ENCODE assay signal across 25 cellular contexts in the genomic region with DNA sequence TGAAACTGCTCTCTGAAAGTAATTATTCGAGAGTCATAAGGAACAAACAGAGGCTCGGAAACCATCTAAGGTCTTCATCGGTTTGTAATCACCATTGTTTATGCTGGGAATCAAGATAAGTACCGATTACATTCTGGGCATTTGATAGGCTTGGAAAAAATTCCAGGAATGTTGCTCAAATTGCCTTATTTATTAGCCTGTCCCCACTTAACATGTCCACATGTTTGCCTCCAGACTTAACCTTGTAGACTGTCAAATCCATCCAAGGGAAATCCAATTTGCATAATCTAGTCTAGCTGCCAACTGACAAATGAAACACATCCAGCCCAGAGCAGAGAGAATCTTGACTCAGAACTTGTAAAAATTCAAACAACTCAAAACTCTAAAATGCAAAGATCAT. TPM values are rescaled to one million over a fixed set of nuclear protein-coding genes. Genes with fewer than 3 reads are reported as not detected.
"Had no signal": no experiment of that assay in that cellular context is flagged by ENCODE, and none has a peak within 500 bp of the region (broad histone marks: within the 10 kb centered on the region; RNA-seq: fewer than 3 reads in every experiment).

No MANE protein-coding gene starts in this region.

- H3K9me3 ChIP-seq: testis, vagina had no signal

- H3K4me3 ChIP-seq: coronary artery, hepatocyte, neural progenitor cell, testis, vagina had no signal

- H3K36me3 Mint-ChIP-seq: activated naive CD8-positive, alpha-beta T cell treated with anti-CD3 and anti-CD28 coated beads for 36 hours; immature natural killer cell; naive thymus-derived CD4-positive, alpha-beta T cell; stimulated activated naive B cell treated with anti-CD40 and anti-IgM and Interleukin-4, amounts not matched to agents 10 μg/mL and 1 μg/mL and 100 μg/mL, for 72 hours had no signal

- H3K4me1 Mint-ChIP-seq: activated B cell treated with CpG ODN at 0.5 μM for 24 hours; activated CD4-positive, alpha-beta T cell treated with anti-CD3 and anti-CD28 coated beads for 36 hours; activated naive CD8-positive, alpha-beta T cell treated with anti-CD3 and anti-CD28 coated beads for 36 hours; endodermal cell; immature natural killer cell; naive thymus-derived CD4-positive, alpha-beta T cell; neural progenitor cell; T-helper 17 cell had no signal

- DNase-seq: activated B cell treated with CpG ODN at 0.5 μM for 24 hours; activated CD4-positive, alpha-beta T cell treated with anti-CD3 and anti-CD28 coated beads for 36 hours; activated CD4-positive, alpha-beta T cell treated with anti-CD3 and anti-CD28 coated beads, Interleukin-2, amount 50 U/mL, for 4 hours; activated CD8-positive, alpha-beta memory T cell treated with anti-CD3 and anti-CD28 coated beads for 24 hours; activated naive CD4-positive, alpha-beta T cell treated with Interleukin-2 at 50 U/mL for 16 hours; activated naive CD8-positive, alpha-beta T cell treated with anti-CD3 and anti-CD28 coated beads for 36 hours; activated T-cell treated with anti-CD3 and anti-CD28 coated beads, Interleukin-2, amount 50 U/mL, for 48 hours; amniotic stem cell; cerebellar nuclear complex; endodermal cell; foreskin melanocyte; glutamatergic neuron; immature natural killer cell; left ventricle myocardium superior; naive thymus-derived CD4-positive, alpha-beta T cell; stimulated activated CD4-positive, alpha-beta T cell treated with anti-CD3 and anti-CD28 coated beads, Interleukin-2, amount 100 ng/mL, for 48 hours; stimulated activated CD8-positive, alpha-beta memory T cell treated with anti-CD3 and anti-CD28 coated beads, Interleukin-4, amount 100 ng/mL, for 48 hours; stimulated activated naive B cell treated with anti-CD40 and anti-IgM and Interleukin-4, amounts not matched to agents 10 μg/mL and 1 μg/mL and 100 μg/mL, for 72 hours; T-helper 17 cell; testis had no signal

- H3K27ac Mint-ChIP-seq: activated B cell treated with CpG ODN at 0.5 μM for 24 hours; activated CD4-positive, alpha-beta T cell treated with anti-CD3 and anti-CD28 coated beads for 36 hours; activated naive CD8-positive, alpha-beta T cell treated with anti-CD3 and anti-CD28 coated beads for 36 hours; endodermal cell; immature natural killer cell; naive thymus-derived CD4-positive, alpha-beta T cell; neural progenitor cell; stimulated activated naive B cell treated with anti-CD40 and anti-IgM and Interleukin-4, amounts not matched to agents 10 μg/mL and 1 μg/mL and 100 μg/mL, for 72 hours; T-helper 17 cell had no signal

- H3K27ac ChIP-seq: coronary artery, hepatocyte, neural progenitor cell, testis, vagina had no signal

- H3K27me3 ChIP-seq: hepatocyte, neural progenitor cell, testis, vagina had no signal

- ATAC-seq: activated CD4-positive, alpha-beta T cell treated with anti-CD3 and anti-CD28 coated beads for 36 hours; left ventricle myocardium superior; naive thymus-derived CD4-positive, alpha-beta T cell; stimulated activated naive B cell treated with anti-CD40 and anti-IgM and Interleukin-4, amounts not matched to agents 10 μg/mL and 1 μg/mL and 100 μg/mL, for 72 hours; T-helper 17 cell had no signal

- H3K9me3 Mint-ChIP-seq: activated naive CD8-positive, alpha-beta T cell treated with anti-CD3 and anti-CD28 coated beads for 36 hours; immature natural killer cell; neural progenitor cell had no signal

- H3K4me3 Mint-ChIP-seq: activated B cell treated with CpG ODN at 0.5 μM for 24 hours; activated CD4-positive, alpha-beta T cell treated with anti-CD3 and anti-CD28 coated beads for 36 hours; activated naive CD8-positive, alpha-beta T cell treated with anti-CD3 and anti-CD28 coated beads for 36 hours; endodermal cell; immature natural killer cell; naive thymus-derived CD4-positive, alpha-beta T cell; neural progenitor cell; stimulated activated naive B cell treated with anti-CD40 and anti-IgM and Interleukin-4, amounts not matched to agents 10 μg/mL and 1 μg/mL and 100 μg/mL, for 72 hours; T-helper 17 cell had no signal

- H3K27me3 Mint-ChIP-seq: activated naive CD8-positive, alpha-beta T cell treated with anti-CD3 and anti-CD28 coated beads for 36 hours had no signal

- H3K36me3 ChIP-seq: neural progenitor cell, vagina had no signal

- H3K4me1 ChIP-seq: neural progenitor cell, testis, vagina had no signal

RNA-seq across cellular contexts. Expression of gene TMC5, which starts 51.3 kb away (rescaled TPM):
- total RNA-seq: activated B cell treated with CpG ODN at 0.5 μM for 24 hours; activated CD4-positive, alpha-beta T cell treated with anti-CD3 and anti-CD28 coated beads for 36 hours; activated naive CD8-positive, alpha-beta T cell treated with anti-CD3 and anti-CD28 coated beads for 36 hours; fibroblast of lung; left ventricle myocardium superior; naive thymus-derived CD4-positive, alpha-beta T cell; vagina had no signal
